ENCODE assay signal across 1 cellular context in genomic region chr19:10749435-10750384, GRCh38.
A peak's percentile ranks its signal among the peaks of the same experiment; 100 is the strongest.
TF ChIP-seq lines count a peak whose summit lies in the region.

No MANE protein-coding gene starts in this region.

TF ChIP-seq in HepG2, 621 proteins besides CTCF, POLR2A, EP300 and RAD21 (continued from another document and continues in another):
- TF ChIP-seq NFIB (CRISPR knock-in tag; IDR thresholded peaks at IDR 0.05; ENCODE audit: borderline replicate concordance), result no peak
- TF ChIP-seq FOXA1 (IDR thresholded peaks at IDR 0.05), result no peak
- no peak for TF ChIP-seq FOXA1 (CRISPR knock-in tag; IDR thresholded peaks at IDR 0.05)
- 0 out of 2 replicates have a peak, but pooled peaks have one; percentile 62 for TF ChIP-seq ZNF460 (CRISPR knock-in tag; IDR thresholded peaks at IDR 0.05; ENCODE audit: borderline replicate concordance)
- no peak for TF ChIP-seq SOX5 (CRISPR knock-in tag; IDR thresholded peaks at IDR 0.05; ENCODE audit: borderline replicate concordance)
- TF ChIP-seq ZNF333 (CRISPR knock-in tag; IDR thresholded peaks at IDR 0.05; ENCODE audit: borderline replicate concordance), result peak; percentile 77; the same call in 1 of the 2 replicates
- no peak for TF ChIP-seq KDM6A (CRISPR knock-in tag; IDR thresholded peaks at IDR 0.05; ENCODE audit: low read depth)
- TF ChIP-seq ZBTB3 (CRISPR knock-in tag; IDR thresholded peaks at IDR 0.05; ENCODE audit: borderline replicate concordance, low read depth), result no peak; the same call in 1 of the 2 replicates
- no peak for TF ChIP-seq IRF1 (CRISPR knock-in tag; IDR thresholded peaks at IDR 0.05; ENCODE audit: low read depth)
- TF ChIP-seq ZNF772 (CRISPR knock-in tag; IDR thresholded peaks at IDR 0.05), result 0 out of 2 replicates have a peak, but pooled peaks have one; percentile 17
- no peak for TF ChIP-seq ZMAT5 (CRISPR knock-in tag; IDR thresholded peaks at IDR 0.05; ENCODE audit: borderline replicate concordance, low read depth)
- TF ChIP-seq ZNF296 (CRISPR knock-in tag; conservative IDR thresholded peaks at IDR 0.05), result no peak
- TF ChIP-seq IRF2 (CRISPR knock-in tag; IDR thresholded peaks at IDR 0.05), result no peak
- TF ChIP-seq ZNF207 (IDR thresholded peaks at IDR 0.05; ENCODE audit: borderline replicate concordance), result no peak
- TF ChIP-seq, protein P1, sequence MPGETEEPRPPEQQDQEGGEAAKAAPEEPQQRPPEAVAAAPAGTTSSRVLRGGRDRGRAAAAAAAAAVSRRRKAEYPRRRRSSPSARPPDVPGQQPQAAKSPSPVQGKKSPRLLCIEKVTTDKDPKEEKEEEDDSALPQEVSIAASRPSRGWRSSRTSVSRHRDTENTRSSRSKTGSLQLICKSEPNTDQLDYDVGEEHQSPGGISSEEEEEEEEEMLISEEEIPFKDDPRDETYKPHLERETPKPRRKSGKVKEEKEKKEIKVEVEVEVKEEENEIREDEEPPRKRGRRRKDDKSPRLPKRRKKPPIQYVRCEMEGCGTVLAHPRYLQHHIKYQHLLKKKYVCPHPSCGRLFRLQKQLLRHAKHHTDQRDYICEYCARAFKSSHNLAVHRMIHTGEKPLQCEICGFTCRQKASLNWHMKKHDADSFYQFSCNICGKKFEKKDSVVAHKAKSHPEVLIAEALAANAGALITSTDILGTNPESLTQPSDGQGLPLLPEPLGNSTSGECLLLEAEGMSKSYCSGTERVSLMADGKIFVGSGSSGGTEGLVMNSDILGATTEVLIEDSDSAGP (CRISPR knock-in tag; IDR thresholded peaks at IDR 0.05; ENCODE audit: borderline replicate concordance), result 0 out of 2 replicates have a peak, but pooled peaks have one; percentile 69
- TF ChIP-seq XRCC5 (optimal IDR thresholded peaks at IDR 0.05; ENCODE audit: low read length), result no peak
- TF ChIP-seq, protein P2, sequence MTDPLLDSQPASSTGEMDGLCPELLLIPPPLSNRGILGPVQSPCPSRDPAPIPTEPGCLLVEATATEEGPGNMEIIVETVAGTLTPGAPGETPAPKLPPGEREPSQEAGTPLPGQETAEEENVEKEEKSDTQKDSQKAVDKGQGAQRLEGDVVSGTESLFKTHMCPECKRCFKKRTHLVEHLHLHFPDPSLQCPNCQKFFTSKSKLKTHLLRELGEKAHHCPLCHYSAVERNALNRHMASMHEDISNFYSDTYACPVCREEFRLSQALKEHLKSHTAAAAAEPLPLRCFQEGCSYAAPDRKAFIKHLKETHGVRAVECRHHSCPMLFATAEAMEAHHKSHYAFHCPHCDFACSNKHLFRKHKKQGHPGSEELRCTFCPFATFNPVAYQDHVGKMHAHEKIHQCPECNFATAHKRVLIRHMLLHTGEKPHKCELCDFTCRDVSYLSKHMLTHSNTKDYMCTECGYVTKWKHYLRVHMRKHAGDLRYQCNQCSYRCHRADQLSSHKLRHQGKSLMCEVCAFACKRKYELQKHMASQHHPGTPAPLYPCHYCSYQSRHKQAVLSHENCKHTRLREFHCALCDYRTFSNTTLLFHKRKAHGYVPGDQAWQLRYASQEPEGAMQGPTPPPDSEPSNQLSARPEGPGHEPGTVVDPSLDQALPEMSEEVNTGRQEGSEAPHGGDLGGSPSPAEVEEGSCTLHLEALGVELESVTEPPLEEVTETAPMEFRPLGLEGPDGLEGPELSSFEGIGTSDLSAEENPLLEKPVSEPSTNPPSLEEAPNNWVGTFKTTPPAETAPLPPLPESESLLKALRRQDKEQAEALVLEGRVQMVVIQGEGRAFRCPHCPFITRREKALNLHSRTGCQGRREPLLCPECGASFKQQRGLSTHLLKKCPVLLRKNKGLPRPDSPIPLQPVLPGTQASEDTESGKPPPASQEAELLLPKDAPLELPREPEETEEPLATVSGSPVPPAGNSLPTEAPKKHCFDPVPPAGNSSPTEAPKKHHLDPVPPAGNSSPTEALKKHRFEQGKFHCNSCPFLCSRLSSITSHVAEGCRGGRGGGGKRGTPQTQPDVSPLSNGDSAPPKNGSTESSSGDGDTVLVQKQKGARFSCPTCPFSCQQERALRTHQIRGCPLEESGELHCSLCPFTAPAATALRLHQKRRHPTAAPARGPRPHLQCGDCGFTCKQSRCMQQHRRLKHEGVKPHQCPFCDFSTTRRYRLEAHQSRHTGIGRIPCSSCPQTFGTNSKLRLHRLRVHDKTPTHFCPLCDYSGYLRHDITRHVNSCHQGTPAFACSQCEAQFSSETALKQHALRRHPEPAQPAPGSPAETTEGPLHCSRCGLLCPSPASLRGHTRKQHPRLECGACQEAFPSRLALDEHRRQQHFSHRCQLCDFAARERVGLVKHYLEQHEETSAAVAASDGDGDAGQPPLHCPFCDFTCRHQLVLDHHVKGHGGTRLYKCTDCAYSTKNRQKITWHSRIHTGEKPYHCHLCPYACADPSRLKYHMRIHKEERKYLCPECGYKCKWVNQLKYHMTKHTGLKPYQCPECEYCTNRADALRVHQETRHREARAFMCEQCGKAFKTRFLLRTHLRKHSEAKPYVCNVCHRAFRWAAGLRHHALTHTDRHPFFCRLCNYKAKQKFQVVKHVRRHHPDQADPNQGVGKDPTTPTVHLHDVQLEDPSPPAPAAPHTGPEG (CRISPR knock-in tag; IDR thresholded peaks at IDR 0.05), result 0 out of 2 replicates have a peak, but pooled peaks have one; percentile 10
- TF ChIP-seq REPIN1 (CRISPR knock-in tag; IDR thresholded peaks at IDR 0.05; ENCODE audit: borderline replicate concordance, low read depth), result no peak
- TF ChIP-seq, protein P3, sequence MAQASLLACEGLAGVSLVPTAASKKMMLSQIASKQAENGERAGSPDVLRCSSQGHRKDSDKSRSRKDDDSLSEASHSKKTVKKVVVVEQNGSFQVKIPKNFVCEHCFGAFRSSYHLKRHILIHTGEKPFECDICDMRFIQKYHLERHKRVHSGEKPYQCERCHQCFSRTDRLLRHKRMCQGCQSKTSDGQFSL (CRISPR knock-in tag; IDR thresholded peaks at IDR 0.05), result no peak
- TF ChIP-seq ZNF234 (CRISPR knock-in tag; conservative IDR thresholded peaks at IDR 0.05), result no peak
- no peak for TF ChIP-seq ZNF781 (CRISPR knock-in tag; IDR thresholded peaks at IDR 0.05; ENCODE audit: borderline replicate concordance, not compliant biosample characterization)
- no peak for TF ChIP-seq JARID2 (CRISPR knock-in tag; IDR thresholded peaks at IDR 0.05; ENCODE audit: insufficient replicate concordance)
- no peak for TF ChIP-seq ZNF160 (CRISPR knock-in tag; IDR thresholded peaks at IDR 0.05)
- no peak for TF ChIP-seq AHDC1 (CRISPR knock-in tag; IDR thresholded peaks at IDR 0.05; ENCODE audit: borderline replicate concordance)
- no peak for TF ChIP-seq SP140L (CRISPR knock-in tag; IDR thresholded peaks at IDR 0.05; ENCODE audit: borderline replicate concordance)
- no peak for TF ChIP-seq KDM3A (CRISPR knock-in tag; IDR thresholded peaks at IDR 0.05; ENCODE audit: low read depth)
- TF ChIP-seq, protein P4, sequence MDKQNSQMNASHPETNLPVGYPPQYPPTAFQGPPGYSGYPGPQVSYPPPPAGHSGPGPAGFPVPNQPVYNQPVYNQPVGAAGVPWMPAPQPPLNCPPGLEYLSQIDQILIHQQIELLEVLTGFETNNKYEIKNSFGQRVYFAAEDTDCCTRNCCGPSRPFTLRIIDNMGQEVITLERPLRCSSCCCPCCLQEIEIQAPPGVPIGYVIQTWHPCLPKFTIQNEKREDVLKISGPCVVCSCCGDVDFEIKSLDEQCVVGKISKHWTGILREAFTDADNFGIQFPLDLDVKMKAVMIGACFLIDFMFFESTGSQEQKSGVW (CRISPR knock-in tag; IDR thresholded peaks at IDR 0.05; ENCODE audit: borderline replicate concordance), result no peak
- TF ChIP-seq, protein P5, sequence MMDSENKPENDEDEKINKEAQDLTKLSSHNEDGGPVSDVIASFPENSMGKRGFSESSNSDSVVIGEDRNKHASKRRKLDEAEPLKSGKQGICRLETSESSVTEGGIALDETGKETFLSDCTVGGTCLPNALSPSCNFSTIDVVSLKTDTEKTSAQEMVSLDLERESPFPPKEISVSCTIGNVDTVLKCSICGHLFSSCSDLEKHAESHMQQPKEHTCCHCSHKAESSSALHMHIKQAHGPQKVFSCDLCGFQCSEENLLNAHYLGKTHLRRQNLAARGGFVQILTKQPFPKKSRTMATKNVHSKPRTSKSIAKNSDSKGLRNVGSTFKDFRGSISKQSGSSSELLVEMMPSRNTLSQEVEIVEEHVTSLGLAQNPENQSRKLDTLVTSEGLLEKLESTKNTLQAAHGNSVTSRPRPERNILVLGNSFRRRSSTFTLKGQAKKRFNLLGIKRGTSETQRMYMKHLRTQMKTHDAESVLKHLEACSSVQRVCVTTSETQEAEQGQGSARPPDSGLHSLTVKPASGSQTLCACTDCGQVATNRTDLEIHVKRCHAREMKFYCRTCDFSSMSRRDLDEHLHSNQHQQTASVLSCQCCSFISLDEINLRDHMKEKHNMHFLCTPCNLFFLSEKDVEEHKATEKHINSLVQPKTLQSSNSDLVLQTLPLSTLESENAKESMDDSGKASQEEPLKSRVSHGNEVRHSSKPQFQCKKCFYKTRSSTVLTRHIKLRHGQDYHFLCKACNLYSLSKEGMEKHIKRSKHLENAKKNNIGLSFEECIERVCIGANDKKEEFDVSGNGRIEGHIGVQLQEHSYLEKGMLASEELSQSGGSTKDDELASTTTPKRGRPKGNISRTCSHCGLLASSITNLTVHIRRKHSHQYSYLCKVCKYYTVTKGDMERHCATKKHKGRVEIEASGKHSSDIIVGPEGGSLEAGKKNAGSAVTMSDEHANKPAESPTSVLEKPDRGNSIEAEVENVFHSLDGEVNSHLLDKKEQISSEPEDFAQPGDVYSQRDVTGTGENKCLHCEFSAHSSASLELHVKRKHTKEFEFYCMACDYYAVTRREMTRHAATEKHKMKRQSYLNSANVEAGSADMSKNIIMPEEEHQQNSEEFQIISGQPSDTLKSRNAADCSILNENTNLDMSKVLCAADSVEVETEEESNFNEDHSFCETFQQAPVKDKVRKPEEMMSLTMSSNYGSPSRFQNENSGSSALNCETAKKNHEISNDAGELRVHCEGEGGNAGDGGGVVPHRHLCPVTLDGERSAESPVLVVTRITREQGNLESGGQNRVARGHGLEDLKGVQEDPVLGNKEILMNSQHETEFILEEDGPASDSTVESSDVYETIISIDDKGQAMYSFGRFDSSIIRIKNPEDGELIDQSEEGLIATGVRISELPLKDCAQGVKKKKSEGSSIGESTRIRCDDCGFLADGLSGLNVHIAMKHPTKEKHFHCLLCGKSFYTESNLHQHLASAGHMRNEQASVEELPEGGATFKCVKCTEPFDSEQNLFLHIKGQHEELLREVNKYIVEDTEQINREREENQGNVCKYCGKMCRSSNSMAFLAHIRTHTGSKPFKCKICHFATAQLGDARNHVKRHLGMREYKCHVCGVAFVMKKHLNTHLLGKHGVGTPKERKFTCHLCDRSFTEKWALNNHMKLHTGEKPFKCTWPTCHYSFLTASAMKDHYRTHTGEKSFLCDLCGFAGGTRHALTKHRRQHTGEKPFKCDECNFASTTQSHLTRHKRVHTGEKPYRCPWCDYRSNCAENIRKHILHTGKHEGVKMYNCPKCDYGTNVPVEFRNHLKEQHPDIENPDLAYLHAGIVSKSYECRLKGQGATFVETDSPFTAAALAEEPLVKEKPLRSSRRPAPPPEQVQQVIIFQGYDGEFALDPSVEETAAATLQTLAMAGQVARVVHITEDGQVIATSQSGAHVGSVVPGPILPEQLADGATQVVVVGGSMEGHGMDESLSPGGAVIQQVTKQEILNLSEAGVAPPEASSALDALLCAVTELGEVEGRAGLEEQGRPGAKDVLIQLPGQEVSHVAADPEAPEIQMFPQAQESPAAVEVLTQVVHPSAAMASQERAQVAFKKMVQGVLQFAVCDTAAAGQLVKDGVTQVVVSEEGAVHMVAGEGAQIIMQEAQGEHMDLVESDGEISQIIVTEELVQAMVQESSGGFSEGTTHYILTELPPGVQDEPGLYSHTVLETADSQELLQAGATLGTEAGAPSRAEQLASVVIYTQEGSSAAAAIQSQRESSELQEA (CRISPR knock-in tag; IDR thresholded peaks at IDR 0.05; ENCODE audit: not compliant biosample characterization), result no peak
